7 cellular contexts compared by ENCODE assay signal in the genomic region with DNA sequence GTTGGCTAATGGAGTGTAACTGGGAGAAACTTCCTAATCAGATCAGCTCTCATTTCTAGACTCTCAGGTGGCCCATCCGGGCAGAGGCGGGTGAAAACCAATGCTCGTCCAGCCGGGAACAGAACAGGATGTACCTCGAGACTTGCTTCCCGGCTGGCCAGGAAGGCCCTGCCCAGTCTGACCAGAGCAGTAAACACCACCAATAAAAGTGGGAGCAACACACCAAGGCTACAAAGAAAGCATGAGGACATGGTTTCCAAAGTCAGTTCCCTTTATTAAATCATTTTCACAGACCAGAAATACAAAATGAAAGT. TPM values are rescaled to one million over a fixed set of nuclear protein-coding genes. Genes with fewer than 3 reads are reported as not detected.
DNase-seq lines count a peak whose midpoint lies in the region; ATAC-seq and TF ChIP-seq lines count a peak whose summit lies in the region.

No MANE protein-coding gene starts in this region.

- no peak for TF ChIP-seq EP300 in neural cell (conservative IDR thresholded peaks at IDR 0.05; ENCODE audit: poor library complexity, severe bottlenecking)

- H3K4me2 ChIP-seq in PC-9 (peak overlapping the region; percentile 80), neural cell (ENCODE audit: low read length) (peak overlapping the region; percentile 29)

- no peak for TF ChIP-seq RAD21 in neural cell (conservative IDR thresholded peaks at IDR 0.05)

- H3K27ac ChIP-seq in PC-9 (peak overlapping the region; percentile 93), neural cell (ENCODE audit: low read length) (peak overlapping the region; percentile 79)

- peaks cover 23% of the 10 kb centered on the region for H3K27me3 Mint-ChIP-seq in endothelial cell (ENCODE audit: unreplicated experiment)

- H3K79me2 ChIP-seq in PC-9 (ENCODE audit: low read depth) (peaks cover 29% of the 10 kb centered on the region), neural cell (replicated peaks; ENCODE audit: insufficient read depth, low read length) (peaks cover 27% of the 10 kb centered on the region)

- H3K9me3 Mint-ChIP-seq in endothelial cell (ENCODE audit: unreplicated experiment), result no peaks in the 10 kb centered on the region

- CTCF ChIA-PET in PC-9 (lab: Charles Lee), result interaction anchor here (0.6 kb wide), 1 partner anchor 233 kb away, joined by 3 read pairs; no protein-coding TSS in a partner anchor

- H3K36me3 ChIP-seq in PC-9 (ENCODE audit: low read depth) (peaks cover 41% of the 10 kb centered on the region), neural cell (ENCODE audit: insufficient read depth, low read length) (peaks cover 6% of the 10 kb centered on the region)

- H3K36me3 Mint-ChIP-seq in endothelial cell (ENCODE audit: low read depth, unreplicated experiment), result peaks cover 61% of the 10 kb centered on the region

- peaks cover 27% of the 10 kb centered on the region; the same call in 1 of the 2 replicates for H4K20me1 ChIP-seq in PC-9 (ENCODE audit: insufficient read depth)
- H4K20me1 ChIP-seq in neural cell (ENCODE audit: insufficient read depth), result no peaks in the 10 kb centered on the region

- H3K9me2 ChIP-seq in PC-9 (ENCODE audit: insufficient read depth), result no peaks in the 10 kb centered on the region
- no peaks in the 10 kb centered on the region for H3K9me2 ChIP-seq in neural cell (ENCODE audit: insufficient read depth, low read length)

- DNase-seq in PC-9 (no peak), endothelial cell (ENCODE audit: low spot score) (peak; percentile 52), NCI-H69 (lab: John Stamatoyannopoulos, UW) (no peak), OCI-M2 (lab: John Stamatoyannopoulos, UW; ENCODE audit: unreplicated experiment) (no peak), iPS-NIHi7 (ENCODE audit: extremely low spot score) (no peak)

- no TSS peak for BruUV-seq in PC-9 (replicated peaks; lab: Mats Ljungman, UMichigan)

- H3K9me3 ChIP-seq in PC-9 (ENCODE audit: insufficient read depth, low read depth), result no peaks in the 10 kb centered on the region
- no peaks in the 10 kb centered on the region for H3K9me3 ChIP-seq in neural cell (ENCODE audit: low read length)

- POLR2A ChIA-PET in PC-9 (lab: Charles Lee; ENCODE audit: unreplicated experiment), result interaction anchor here (0.5 to 1.8 kb wide), 7 partner anchors 10 to 77 kb away, joined by 3 to 10 read pairs (median 5); a partner anchor contains a TSS

- peak overlapping the region; percentile 57 for H3K4me3 ChIP-seq in PC-9
- peak overlapping the region; percentile 92 for H3K4me3 ChIP-seq in neural cell (ENCODE audit: low read length)

- peak overlapping the region; percentile 96 for H3K4me3 Mint-ChIP-seq in endothelial cell (ENCODE audit: unreplicated experiment)

- peaks cover 57% of the 10 kb centered on the region for H3K4me1 Mint-ChIP-seq in endothelial cell (ENCODE audit: unreplicated experiment)

- H3K4me1 ChIP-seq in PC-9 (replicated peaks; ENCODE audit: insufficient read depth), result peaks cover 49% of the 10 kb centered on the region

- H3K27me3 ChIP-seq in PC-9 (ENCODE audit: insufficient read depth, low read depth) (no peaks in the 10 kb centered on the region), neural cell (ENCODE audit: insufficient read depth, low read depth, low read length) (no peaks in the 10 kb centered on the region)

- peak overlapping the region; percentile 84 for H3K9ac ChIP-seq in neural cell (ENCODE audit: low read length)

- TF ChIP-seq CTCF in PC-9 (conservative IDR thresholded peaks at IDR 0.05) (no peak), endothelial cell (IDR thresholded peaks at IDR 0.05; ENCODE audit: unreplicated experiment) (no peak), neural cell (IDR thresholded peaks at IDR 0.05; ENCODE audit: poor library complexity, severe bottlenecking) (no peak)

- peak overlapping the region; percentile 74 for H2AFZ ChIP-seq in PC-9
- no peak overlapping the region for H2AFZ ChIP-seq in neural cell (ENCODE audit: low read depth, low read length)

- ATAC-seq in GM21447 (IDR thresholded peaks at IDR 0.05; ENCODE audit: unreplicated experiment), result peak; percentile 3

- H3F3A ChIP-seq in PC-9 (ENCODE audit: insufficient read depth, low read depth), result peaks cover 61% of the 10 kb centered on the region
- peaks cover 3% of the 10 kb centered on the region for H3F3A ChIP-seq in neural cell (ENCODE audit: insufficient read depth, low read length, poor library complexity, severe bottlenecking)

- intact Hi-C loops in PC-9 (cut with micrococcal nuclease; ENCODE audit: unreplicated experiment), result loop anchor here (1.0 to 10.0 kb wide), 5 partner anchors 10 to 1253 kb away; a partner anchor contains a TSS

- H3K27ac Mint-ChIP-seq in endothelial cell (ENCODE audit: unreplicated experiment), result peak overlapping the region; percentile 100

TF ChIP-seq in neural cell, 6 proteins besides CTCF, POLR2A, EP300 and RAD21:
- TF ChIP-seq EZH2 (IDR thresholded peaks at IDR 0.05; ENCODE audit: borderline replicate concordance, insufficient read depth, low read length, poor library complexity, severe bottlenecking) (no peak), TAF1 (IDR thresholded peaks at IDR 0.05; ENCODE audit: low read depth) (no peak), SMC3 (conservative IDR thresholded peaks at IDR 0.05; ENCODE audit: poor library complexity) (no peak), POLR2AphosphoS5 (IDR thresholded peaks at IDR 0.05) (no peak), MXI1 (conservative IDR thresholded peaks at IDR 0.05; ENCODE audit: poor library complexity, severe bottlenecking) (no peak)
- TF ChIP-seq, protein P1, sequence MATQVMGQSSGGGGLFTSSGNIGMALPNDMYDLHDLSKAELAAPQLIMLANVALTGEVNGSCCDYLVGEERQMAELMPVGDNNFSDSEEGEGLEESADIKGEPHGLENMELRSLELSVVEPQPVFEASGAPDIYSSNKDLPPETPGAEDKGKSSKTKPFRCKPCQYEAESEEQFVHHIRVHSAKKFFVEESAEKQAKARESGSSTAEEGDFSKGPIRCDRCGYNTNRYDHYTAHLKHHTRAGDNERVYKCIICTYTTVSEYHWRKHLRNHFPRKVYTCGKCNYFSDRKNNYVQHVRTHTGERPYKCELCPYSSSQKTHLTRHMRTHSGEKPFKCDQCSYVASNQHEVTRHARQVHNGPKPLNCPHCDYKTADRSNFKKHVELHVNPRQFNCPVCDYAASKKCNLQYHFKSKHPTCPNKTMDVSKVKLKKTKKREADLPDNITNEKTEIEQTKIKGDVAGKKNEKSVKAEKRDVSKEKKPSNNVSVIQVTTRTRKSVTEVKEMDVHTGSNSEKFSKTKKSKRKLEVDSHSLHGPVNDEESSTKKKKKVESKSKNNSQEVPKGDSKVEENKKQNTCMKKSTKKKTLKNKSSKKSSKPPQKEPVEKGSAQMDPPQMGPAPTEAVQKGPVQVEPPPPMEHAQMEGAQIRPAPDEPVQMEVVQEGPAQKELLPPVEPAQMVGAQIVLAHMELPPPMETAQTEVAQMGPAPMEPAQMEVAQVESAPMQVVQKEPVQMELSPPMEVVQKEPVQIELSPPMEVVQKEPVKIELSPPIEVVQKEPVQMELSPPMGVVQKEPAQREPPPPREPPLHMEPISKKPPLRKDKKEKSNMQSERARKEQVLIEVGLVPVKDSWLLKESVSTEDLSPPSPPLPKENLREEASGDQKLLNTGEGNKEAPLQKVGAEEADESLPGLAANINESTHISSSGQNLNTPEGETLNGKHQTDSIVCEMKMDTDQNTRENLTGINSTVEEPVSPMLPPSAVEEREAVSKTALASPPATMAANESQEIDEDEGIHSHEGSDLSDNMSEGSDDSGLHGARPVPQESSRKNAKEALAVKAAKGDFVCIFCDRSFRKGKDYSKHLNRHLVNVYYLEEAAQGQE (IDR thresholded peaks at IDR 0.05; ENCODE audit: borderline replicate concordance), result no peak
TF ChIP-seq in neural cell: peak in this region for 0.

RNA-seq across cellular contexts. Expression of a gene that starts 0.9 kb away (rescaled TPM):
- total RNA-seq in PC-9 (2021) (181 and 218 TPM in 2 replicates), endothelial cell (ENCODE audit: unreplicated experiment) (122 TPM)
- polyA plus RNA-seq in neural cell, result 8.9 and 9.4 TPM in 2 replicates
- polyA minus RNA-seq in neural cell, result 21.1 and 23.9 TPM in 2 replicates

RNA-seq across cellular contexts. Expression of a gene that starts 10.0 kb away (rescaled TPM):
- 286 and 290 TPM in 2 replicates for total RNA-seq in PC-9 (2021)
- 134 TPM for total RNA-seq in endothelial cell (ENCODE audit: unreplicated experiment)
- 81.1 and 84.7 TPM in 2 replicates for polyA plus RNA-seq in neural cell
- 74.5 and 76.3 TPM in 2 replicates for polyA minus RNA-seq in neural cell

RNA-seq across cellular contexts. Expression of a gene that starts 12.5 kb away (rescaled TPM):
- total RNA-seq in PC-9 (2021) (not detected in 2 replicates), endothelial cell (ENCODE audit: unreplicated experiment) (0.23 TPM)
- polyA plus RNA-seq in neural cell, result not detected in 2 replicates
- polyA minus RNA-seq in neural cell, result 0.35 TPM in 1 of 2 replicates, not detected in the other

RNA-seq across cellular contexts. Expression of a gene that starts 55.3 kb away (rescaled TPM):
- not detected in 2 replicates for total RNA-seq in PC-9 (2021)
- total RNA-seq in endothelial cell (ENCODE audit: unreplicated experiment), result not detected
- not detected in 2 replicates for polyA plus RNA-seq in neural cell
- polyA minus RNA-seq in neural cell, result not detected in 2 replicates
